In genomic region chr2:100321181-100321880, GRCh38 we compare ENCODE assay signal across 1 cellular context.
TF ChIP-seq lines count a peak whose summit lies in the region.

No MANE protein-coding gene starts in this region.

TF ChIP-seq in HEK293, 187 proteins besides CTCF, POLR2A, EP300 and RAD21 (continued from another document and continues in another):
- TF ChIP-seq PRDM2 (tag by site-specific recombination; IDR thresholded peaks at IDR 0.05; ENCODE audit: borderline replicate concordance): no peak
- TF ChIP-seq ZSCAN23 (tag by site-specific recombination; IDR thresholded peaks at IDR 0.05): no peak
- no peak for TF ChIP-seq ZNF488 (tag by site-specific recombination; IDR thresholded peaks at IDR 0.05)
- TF ChIP-seq ZBTB26 (tag by site-specific recombination; optimal IDR thresholded peaks at IDR 0.05): peak; percentile 63
- no peak for TF ChIP-seq OSR2 (tag by site-specific recombination; IDR thresholded peaks at IDR 0.05)
- TF ChIP-seq ZNF155 (tag by site-specific recombination; IDR thresholded peaks at IDR 0.05): no peak
- TF ChIP-seq ZNF394 (tag by site-specific recombination; IDR thresholded peaks at IDR 0.05; ENCODE audit: borderline replicate concordance): 0 out of 2 replicates have a peak, but pooled peaks have one; percentile 8
- TF ChIP-seq ZNF280C (tag by site-specific recombination; IDR thresholded peaks at IDR 0.05): no peak
- TF ChIP-seq ZNF510 (tag by site-specific recombination; IDR thresholded peaks at IDR 0.05; ENCODE audit: insufficient replicate concordance): no peak
- TF ChIP-seq ZNF221 (tag by site-specific recombination; IDR thresholded peaks at IDR 0.05; ENCODE audit: borderline replicate concordance): no peak
- 0 out of 2 replicates have a peak, but pooled peaks have one; percentile 29 for TF ChIP-seq ZIC2 (tag by site-specific recombination; IDR thresholded peaks at IDR 0.05)
- no peak for TF ChIP-seq ZBTB17 (tag by site-specific recombination; IDR thresholded peaks at IDR 0.05)
- peak; percentile 42; the same call in 1 of the 2 replicates for TF ChIP-seq ZBTB10 (tag by site-specific recombination; IDR thresholded peaks at IDR 0.05)
- TF ChIP-seq ZNF792 (tag by site-specific recombination; IDR thresholded peaks at IDR 0.05): no peak
- TF ChIP-seq ZSCAN16 (tag by site-specific recombination; IDR thresholded peaks at IDR 0.05): no peak
- no peak for TF ChIP-seq ZNF747 (tag by site-specific recombination; IDR thresholded peaks at IDR 0.05)
- TF ChIP-seq ZFP37 (tag by site-specific recombination; IDR thresholded peaks at IDR 0.05): 0 out of 2 replicates have a peak, but pooled peaks have one; percentile 57
- TF ChIP-seq ZFP69B (tag by site-specific recombination; IDR thresholded peaks at IDR 0.05): 0 out of 2 replicates have a peak, but pooled peaks have one; percentile 32
- TF ChIP-seq ZNF645 (tag by site-specific recombination; IDR thresholded peaks at IDR 0.05): no peak
- TF ChIP-seq ZFHX2 (tag by site-specific recombination; conservative IDR thresholded peaks at IDR 0.05): no peak
- TF ChIP-seq ZNF292 (tag by site-specific recombination; IDR thresholded peaks at IDR 0.05; ENCODE audit: borderline replicate concordance, low read depth): no peak
- no peak for TF ChIP-seq ZNF24 (tag by site-specific recombination; IDR thresholded peaks at IDR 0.05)
- no peak for TF ChIP-seq ZNF596 (tag by site-specific recombination; IDR thresholded peaks at IDR 0.05)
- TF ChIP-seq ZNF311 (tag by site-specific recombination; IDR thresholded peaks at IDR 0.05; ENCODE audit: borderline replicate concordance): no peak
- TF ChIP-seq ZNF433 (tag by site-specific recombination; IDR thresholded peaks at IDR 0.05; ENCODE audit: low read depth): no peak
- TF ChIP-seq ZNF843 (tag by site-specific recombination; IDR thresholded peaks at IDR 0.05): no peak
- TF ChIP-seq ZNF623 (tag by site-specific recombination; IDR thresholded peaks at IDR 0.05): no peak
- TF ChIP-seq ATF2 (tag by site-specific recombination; IDR thresholded peaks at IDR 0.05; ENCODE audit: low read depth): no peak
- TF ChIP-seq BCL6B (tag by site-specific recombination; IDR thresholded peaks at IDR 0.05): no peak
- no peak for TF ChIP-seq ZNF140 (tag by site-specific recombination; IDR thresholded peaks at IDR 0.05)
- TF ChIP-seq ZBTB21 (tag by site-specific recombination; IDR thresholded peaks at IDR 0.05): no peak
- 0 out of 2 replicates have a peak, but pooled peaks have one; percentile 57 for TF ChIP-seq ZNF2 (tag by site-specific recombination; IDR thresholded peaks at IDR 0.05)
- TF ChIP-seq KLF7 (tag by site-specific recombination; IDR thresholded peaks at IDR 0.05; ENCODE audit: borderline replicate concordance): 0 out of 2 replicates have a peak, but pooled peaks have one; percentile 45
- no peak for TF ChIP-seq ZNF707 (tag by site-specific recombination; IDR thresholded peaks at IDR 0.05)
- no peak for TF ChIP-seq TCF7L2 (IDR thresholded peaks at IDR 0.05; ENCODE audit: borderline replicate concordance, low read depth, low read length)
- no peak for TF ChIP-seq ZNF561 (tag by site-specific recombination; IDR thresholded peaks at IDR 0.05; ENCODE audit: borderline replicate concordance)
- no peak for TF ChIP-seq YY1 (tag by site-specific recombination; IDR thresholded peaks at IDR 0.05)
- no peak for TF ChIP-seq ZNF621 (tag by site-specific recombination; IDR thresholded peaks at IDR 0.05)
- TF ChIP-seq ZSCAN30 (tag by site-specific recombination; IDR thresholded peaks at IDR 0.05): 0 out of 2 replicates have a peak, but pooled peaks have one; percentile 44
- no peak for TF ChIP-seq WT1 (tag by site-specific recombination; IDR thresholded peaks at IDR 0.05)
- TF ChIP-seq ZNF121 (tag by site-specific recombination; IDR thresholded peaks at IDR 0.05): no peak
- TF ChIP-seq ZNF501 (tag by site-specific recombination; IDR thresholded peaks at IDR 0.05): no peak
- no peak for TF ChIP-seq ZNF660 (tag by site-specific recombination; IDR thresholded peaks at IDR 0.05)
- TF ChIP-seq ZNF302 (tag by site-specific recombination; IDR thresholded peaks at IDR 0.05; ENCODE audit: low read depth): no peak
- no peak for TF ChIP-seq ZNF624 (tag by site-specific recombination; IDR thresholded peaks at IDR 0.05)
- TF ChIP-seq ZBTB48 (tag by site-specific recombination; IDR thresholded peaks at IDR 0.05): peak; percentile 47; the same call in 1 of the 2 replicates
- no peak for TF ChIP-seq ZNF426 (tag by site-specific recombination; IDR thresholded peaks at IDR 0.05)
- TF ChIP-seq ZNF37A (tag by site-specific recombination; IDR thresholded peaks at IDR 0.05): no peak
- TF ChIP-seq IKZF3 (tag by site-specific recombination; IDR thresholded peaks at IDR 0.05): no peak
- no peak for TF ChIP-seq ZNF580 (tag by site-specific recombination; IDR thresholded peaks at IDR 0.05)
- TF ChIP-seq KLF8 (tag by site-specific recombination; IDR thresholded peaks at IDR 0.05): peak; percentile 38; the same call in 1 of the 2 replicates
- no peak for TF ChIP-seq ZNF146 (tag by site-specific recombination; IDR thresholded peaks at IDR 0.05)
